In the genomic region with DNA sequence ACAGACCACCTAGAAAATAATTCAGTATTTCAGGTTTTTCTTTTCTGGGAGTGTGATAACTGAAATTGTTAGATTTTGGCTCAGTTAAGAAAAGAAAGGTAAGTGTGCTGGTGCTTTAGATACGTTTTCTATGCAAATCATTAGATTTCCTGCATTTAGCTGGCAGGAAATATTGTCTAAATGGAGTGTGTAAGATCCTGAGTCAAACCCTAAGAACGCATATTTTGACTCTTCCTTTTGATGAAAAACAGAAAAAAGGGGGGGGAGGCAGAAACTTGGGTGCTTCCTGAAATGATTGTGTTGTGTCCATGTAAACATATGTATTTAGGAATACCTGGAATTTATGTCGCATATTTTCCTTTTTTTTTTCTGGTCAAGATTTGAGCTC, we compare ENCODE assay signal across 8 cellular contexts. TPM values are rescaled to one million over a fixed set of nuclear protein-coding genes. Genes with fewer than 3 reads are reported as not detected.
DNase-seq lines count a peak whose midpoint lies in the region; ATAC-seq, FAIRE-seq and TF ChIP-seq lines count a peak whose summit lies in the region.

No MANE protein-coding gene starts in this region.

- no peak for DNase-seq in AG04450 (ENCODE audit: low read depth, low spot score)
- DNase-seq in IMR-90: no peak
- peak; percentile 49 for DNase-seq in bronchial epithelial cell (ENCODE audit: low read depth)
- no peak for DNase-seq in mucosa of descending colon
- no peak for DNase-seq in NCI-H128 (lab: John Stamatoyannopoulos, UW; ENCODE audit: unreplicated experiment)
- no peak for DNase-seq in GM10266 (ENCODE audit: extremely low spot score)
- no peak for DNase-seq in DMS 273 (lab: John Stamatoyannopoulos, UW; ENCODE audit: unreplicated experiment)

- dilution Hi-C loops in IMR-90 (cut with HindIII; ENCODE audit: low sequenced_read_pairs, unreplicated experiment): no loop called here

- H2BK5ac ChIP-seq in IMR-90 (ENCODE audit: low read depth, low read length, poor library complexity, severe bottlenecking): peak overlapping the region; percentile 90

- TF ChIP-seq CTCF in AG04450 (IDR thresholded peaks at IDR 0.05; ENCODE audit: low read depth, low read length) (no peak), IMR-90 (conservative IDR thresholded peaks at IDR 0.05; ENCODE audit: low read depth, low read length) (no peak), bronchial epithelial cell (IDR thresholded peaks at IDR 0.05; ENCODE audit: insufficient read depth, low read length, severe bottlenecking) (no peak), mucosa of descending colon (IDR thresholded peaks at IDR 0.05) (no peak), GM10266 (IDR thresholded peaks at IDR 0.05; ENCODE audit: control insufficient read depth, insufficient read depth, low read depth, missing control alignments) (no peak)

- H2BK20ac ChIP-seq in IMR-90 (ENCODE audit: low read depth, low read length): no peak overlapping the region

- ATAC-seq in IMR-90 (ENCODE audit: low read depth) (no peak), mucosa of descending colon (no peak), GM21619 (IDR thresholded peaks at IDR 0.05; ENCODE audit: unreplicated experiment) (no peak)

- no TSS peak for BruUV-seq in IMR-90 (replicated peaks; lab: Mats Ljungman, UMichigan)

- H3K27me3 ChIP-seq in AG04450 (ENCODE audit: control insufficient read depth, insufficient read depth, low read length) (no peaks in the 10 kb centered on the region), IMR-90 (ENCODE audit: control insufficient read depth, insufficient read depth, low read length) (no peaks in the 10 kb centered on the region), bronchial epithelial cell (ENCODE audit: control insufficient read depth, insufficient read depth, low read length) (no peaks in the 10 kb centered on the region)

- peak overlapping the region; percentile 28 for H3K18ac ChIP-seq in IMR-90 (ENCODE audit: low read depth, low read length)

- intact Hi-C loops in IMR-90 (cut with micrococcal nuclease) (loop anchor here (5.0 kb wide), 2 partner anchors 109 to 279 kb away; no protein-coding TSS in a partner anchor), mucosa of descending colon (cut with DNase I, micrococcal nuclease) (loop anchor here (10.0 kb wide), 2 partner anchors 206 to 236 kb away; no protein-coding TSS in a partner anchor)

- H3K4me3 ChIP-seq in AG04450 (ENCODE audit: low read depth, low read length) (peak overlapping the region; percentile 85), IMR-90 (ENCODE audit: insufficient read depth, low read depth, low read length) (peak overlapping the region; percentile 61), bronchial epithelial cell (ENCODE audit: low read depth, low read length) (peak overlapping the region; percentile 57), mucosa of descending colon (peak overlapping the region; percentile 61)

- WGBS in IMR-90 (ENCODE audit: extremely low coverage in 2 of 2, insufficient read length in 1 of 2), 2 experiments: no CpG with 5 or more reads among the region's 3 CpGs

- H3K4me1 ChIP-seq in IMR-90 (ENCODE audit: control insufficient read depth, insufficient read depth, low read length): peaks cover 14% of the 10 kb centered on the region
- H3K4me1 ChIP-seq in mucosa of descending colon (ENCODE audit: low read depth): peaks cover 24% of the 10 kb centered on the region

- H3K56ac ChIP-seq in IMR-90 (ENCODE audit: extremely low read depth, insufficient read depth, low read length): peak overlapping the region; percentile 91

- no peak overlapping the region for H3K27ac ChIP-seq in AG04450 (ENCODE audit: low read depth, low read length)
- H3K27ac ChIP-seq in IMR-90 (ENCODE audit: insufficient read depth, low read length): peak overlapping the region; percentile 99

- H2AK9ac ChIP-seq in IMR-90 (replicated peaks; ENCODE audit: low read depth, low read length, poor library complexity): no peak overlapping the region

- POLR2A ChIA-PET in AG04450 (lab: Yijun Ruan, JAX) (interaction anchor here (1.7 to 2.3 kb wide), 2 partner anchors 10 to 42 kb away, joined by 14 to 16 read pairs; no protein-coding TSS in a partner anchor), IMR-90 (lab: Charles Lee; ENCODE audit: unreplicated experiment) (no interaction called here)

- H3K36me3 ChIP-seq in IMR-90 (ENCODE audit: control insufficient read depth, insufficient read depth, low read length) (peaks cover 11% of the 10 kb centered on the region), bronchial epithelial cell (ENCODE audit: control insufficient read depth, insufficient read depth, low read length) (no peaks in the 10 kb centered on the region), mucosa of descending colon (ENCODE audit: low read depth) (no peaks in the 10 kb centered on the region)

- peak overlapping the region; percentile 96; the same call in 1 of the 2 replicates for H3K4ac ChIP-seq in IMR-90 (ENCODE audit: low read depth, low read length)

- H2BK15ac ChIP-seq in IMR-90 (ENCODE audit: low read depth, low read length): peak overlapping the region; percentile 79

- H3K79me1 ChIP-seq in IMR-90 (ENCODE audit: low read depth in 1 of 2, low read length in 2 of 2): peaks cover 8 to 45% of the 10 kb centered on the region in 2 experiments

- peak overlapping the region; percentile 96; the same call in 1 of the 2 replicates for H3K4me2 ChIP-seq in IMR-90 (ENCODE audit: low read depth, low read length)

- peak overlapping the region; percentile 96 for H3K9ac ChIP-seq in IMR-90 (ENCODE audit: low read depth, low read length)

- FAIRE-seq in bronchial epithelial cell (lab: Jason Lieb, UNC): no peak

- no peak overlapping the region for H2AFZ ChIP-seq in IMR-90 (replicated peaks; ENCODE audit: low read length, poor library complexity)

- H2BK120ac ChIP-seq in IMR-90 (ENCODE audit: low read depth, low read length): peak overlapping the region; percentile 90

- no peak for TF ChIP-seq RAD21 in IMR-90 (IDR thresholded peaks at IDR 0.05; ENCODE audit: low read length)

- peak overlapping the region; percentile 71; the same call in 1 of the 2 replicates for H4K5ac ChIP-seq in IMR-90 (ENCODE audit: low read depth, low read length)

- peak overlapping the region; percentile 77 for H3K14ac ChIP-seq in IMR-90 (replicated peaks; ENCODE audit: low read depth, low read length)

- H3K9me1 ChIP-seq in IMR-90 (ENCODE audit: insufficient read depth, low read length): peaks cover 6% of the 10 kb centered on the region

- peak overlapping the region; percentile 60 to 88; a peak in 3 of 4 replicates for H4K8ac ChIP-seq in IMR-90 (ENCODE audit: low read depth in 2 of 2, low read length in 2 of 2)

- no peak for TF ChIP-seq POLR2A in IMR-90 (IDR thresholded peaks at IDR 0.05; ENCODE audit: low read depth, low read length)

- H2AK5ac ChIP-seq in IMR-90 (ENCODE audit: low read depth, low read length): peak overlapping the region; percentile 88; the same call in 1 of the 2 replicates

- peak overlapping the region; percentile 91 for H4K91ac ChIP-seq in IMR-90 (ENCODE audit: insufficient read depth, low read depth, low read length)

- peaks cover 15% of the 10 kb centered on the region for H4K20me1 ChIP-seq in IMR-90 (ENCODE audit: insufficient read depth, low read length)

- in situ Hi-C loops in IMR-90 (cut with MboI; ENCODE audit: low sequenced_read_pairs): loop anchor here (5.0 kb wide), 1 partner anchor 209 kb away; no protein-coding TSS in a partner anchor

- CTCF ChIA-PET in AG04450 (lab: Charles Lee): interaction anchor here (0.6 to 2.6 kb wide), 12 partner anchors 10 to 237 kb away, joined by 3 to 26 read pairs (median 7); no protein-coding TSS in a partner anchor
- CTCF ChIA-PET in IMR-90 (lab: Yijun Ruan, JAX): interaction anchor here (0.5 to 2.2 kb wide), 9 partner anchors 9 to 211 kb away, joined by 3 to 8 read pairs (median 5); no protein-coding TSS in a partner anchor

- H3K23ac ChIP-seq in IMR-90 (ENCODE audit: low read depth, low read length): peak overlapping the region; percentile 96

- H3K9me3 ChIP-seq in AG04450 (ENCODE audit: control insufficient read depth, insufficient read depth, low read length): no peaks in the 10 kb centered on the region; the same call in 1 of the 2 replicates
- no peaks in the 10 kb centered on the region for H3K9me3 ChIP-seq in IMR-90 (ENCODE audit: control insufficient read depth, insufficient read depth, low read length)
- H3K9me3 ChIP-seq in mucosa of descending colon: no peaks in the 10 kb centered on the region

TF ChIP-seq in IMR-90, 13 proteins besides CTCF, POLR2A, EP300 and RAD21 (continues in another document):
- TF ChIP-seq CEBPB (IDR thresholded peaks at IDR 0.05; ENCODE audit: low read depth, low read length) (no peak), NFE2L2 (IDR thresholded peaks at IDR 0.05; ENCODE audit: low read depth, low read length) (no peak)

RNA-seq across cellular contexts. Expression of a gene that starts 1.2 kb away (rescaled TPM):
- polyA plus RNA-seq in AG04450 (2011; rRNA removed): 27.6 and 29.3 TPM in 2 replicates
- polyA minus RNA-seq in AG04450 (2011; rRNA and poly(A)+ RNA removed): 20.3 and 24.3 TPM in 2 replicates
- total RNA-seq in IMR-90 (2012; rRNA removed): 11.9 and 12.9 TPM in 2 replicates
- polyA plus RNA-seq in IMR-90 (2012; rRNA removed): 13.7 and 16.3 TPM in 2 replicates
- 14.9 and 16.1 TPM in 2 replicates for polyA plus RNA-seq in IMR-90 (2012; cell fraction: cytosol; rRNA removed)
- polyA plus RNA-seq in IMR-90 (2012; cell fraction: nucleus; rRNA removed; ENCODE audit: low replicate concordance): 13.4 and 27.1 TPM in 2 replicates
- total RNA-seq in bronchial epithelial cell: 1.5 and 2.4 TPM in 2 replicates
- 10 to 100 TPM in 1 of 3 donors, 1 to 10 TPM in 2; 6.6 to 27.1 (median 8.3) TPM for total RNA-seq in mucosa of descending colon

RNA-seq across cellular contexts. Expression of a gene that starts 29.9 kb away (rescaled TPM):
- polyA plus RNA-seq in AG04450 (2011; rRNA removed) (296 and 373 TPM in 2 replicates), IMR-90 (2012; rRNA removed) (173 and 187 TPM in 2 replicates)
- 122 and 138 TPM in 2 replicates for polyA minus RNA-seq in AG04450 (2011; rRNA and poly(A)+ RNA removed)
- total RNA-seq in IMR-90 (2012; rRNA removed) (169 and 195 TPM in 2 replicates), bronchial epithelial cell (107 and 110 TPM in 2 replicates), mucosa of descending colon (100 to 1,000 TPM in 2 of 3 donors, 10 to 100 TPM in 1; 98.6 to 140 (median 107) TPM)
- polyA plus RNA-seq in IMR-90 (2012; cell fraction: cytosol; rRNA removed): 60.3 and 63.2 TPM in 2 replicates
- polyA plus RNA-seq in IMR-90 (2012; cell fraction: nucleus; rRNA removed; ENCODE audit: low replicate concordance): 17.7 and 85.4 TPM in 2 replicates

RNA-seq across cellular contexts. Expression of a gene that starts 43.0 kb away (rescaled TPM):
- polyA plus RNA-seq in AG04450 (2011; rRNA removed): 14.3 and 17.1 TPM in 2 replicates
- polyA minus RNA-seq in AG04450 (2011; rRNA and poly(A)+ RNA removed): 5.2 and 8.9 TPM in 2 replicates
- total RNA-seq in IMR-90 (2012; rRNA removed): 10.6 and 12.0 TPM in 2 replicates
- polyA plus RNA-seq in IMR-90 (2012; rRNA removed): 10.6 and 12.5 TPM in 2 replicates
- 5.4 and 6.0 TPM in 2 replicates for polyA plus RNA-seq in IMR-90 (2012; cell fraction: cytosol; rRNA removed)
- 6.3 and 26.3 TPM in 2 replicates for polyA plus RNA-seq in IMR-90 (2012; cell fraction: nucleus; rRNA removed; ENCODE audit: low replicate concordance)
- 19.5 and 21.6 TPM in 2 replicates for total RNA-seq in bronchial epithelial cell
- 10 to 100 TPM; 25.4 to 48.8 (median 34.6) TPM for total RNA-seq in mucosa of descending colon
